ENCODE assay signal across 7 cellular contexts in the genomic region with DNA sequence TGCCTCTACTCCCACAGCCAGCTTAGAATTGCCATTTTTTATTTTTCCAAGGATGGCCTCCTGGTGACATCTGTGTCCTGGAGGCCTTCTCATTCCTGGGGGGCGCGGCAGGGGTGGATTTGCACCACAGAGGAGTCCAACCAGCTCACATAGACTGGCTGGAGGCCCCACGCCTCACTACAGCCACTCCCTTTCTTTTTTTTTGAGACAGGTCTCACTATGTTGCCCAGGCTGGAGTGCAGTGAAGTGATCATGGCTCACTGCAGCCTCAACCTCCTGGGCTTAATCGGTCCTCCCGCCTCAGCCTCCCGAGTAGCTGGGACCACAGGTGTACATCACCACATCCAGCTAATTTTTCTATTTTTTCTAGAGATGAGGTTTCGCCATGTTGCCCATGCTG.
"Had no signal": no experiment of that assay in that cellular context is flagged by ENCODE, and none has a peak within 500 bp of the region (broad histone marks: within the 10 kb centered on the region; RNA-seq: fewer than 3 reads in every experiment).

No MANE protein-coding gene starts in this region.

- H3K9me3 ChIP-seq: HAP-1 had no signal

- H3K36me3 ChIP-seq: HAP-1 had no signal

- H3K27ac Mint-ChIP-seq: GM23338, H9, HFFc6 had no signal

- H3K4me3 Mint-ChIP-seq: GM23338, H9, HFFc6 had no signal

- DNase-seq: GM23248, GOT3, H9, HCEC 1CT, HFFc6 had no signal

- H3K4me3 ChIP-seq: GM23248, GM23338, HAP-1 had no signal

- H3K9me3 Mint-ChIP-seq: H9, HFFc6 had no signal

- H3K27ac ChIP-seq: GM23248 had no signal

- H3K4me1 ChIP-seq: HAP-1 had no signal
